ENCODE assay signal across 27 cellular contexts in genomic region chr7:45162943-45163691, GRCh38. TPM values are rescaled to one million over a fixed set of nuclear protein-coding genes. Genes with fewer than 3 reads are reported as not detected.
"Had no signal": no experiment of that assay in that cellular context is flagged by ENCODE, and none has a peak within 500 bp of the region (broad histone marks: within the 10 kb centered on the region; RNA-seq: fewer than 3 reads in every experiment).

No MANE protein-coding gene starts in this region.

- H3K4me3 ChIP-seq: MG63 had no signal

- H3K9me3 ChIP-seq: MG63 had no signal

- DNase-seq: activated CD4-positive, alpha-beta T cell treated with anti-CD3 and anti-CD28 coated beads, Interleukin-2, amount 10 ng/mL, durations not matched to agents 24 days and 14 days; activated CD4-positive, alpha-beta T cell treated with anti-CD3 and anti-CD28 coated beads, Interleukin-2, amount 50 U/mL, for 48 hours; activated CD4-positive, CD25-positive, alpha-beta regulatory T cell treated with anti-CD3 and anti-CD28 coated beads, Interleukin-2, amount 50 U/mL, for 72 hours; activated CD8-positive, alpha-beta memory T cell treated with anti-CD3 and anti-CD28 coated beads, Interleukin-2, amount 10 ng/mL, durations not matched to agents 7 days and 5 days; activated effector memory CD4-positive, alpha-beta T cell treated with anti-CD3 and anti-CD28 coated beads, Interleukin-2, amount 50 U/mL, for 16 hours; activated naive CD4-positive, alpha-beta T cell treated with Interleukin-2 at 50 U/mL for 16 hours; activated T-cell treated with anti-CD3 and anti-CD28 coated beads, Interleukin-2, amount 50 U/mL, for 24 hours; amygdala; caudate nucleus; MG63; MV-4-11; NCI-H1092 treated with DMSO at 0.1 percent for 48 hours; NCI-H1417 treated with DMSO at 0.1 percent for 48 hours; NCI-H1694; NCI-H2029; NCI-H2107; NCI-H2171 treated with DMSO at 0.1 percent for 48 hours; NCI-H226; NCI-H526; NCI-H82; PC-3; SIG-M5; T-helper 17 cell; T-helper 9 cell had no signal

- H3K4me3 Mint-ChIP-seq: activated CD4-positive, alpha-beta T cell treated with anti-CD3 and anti-CD28 coated beads, Interleukin-2, amount 10 ng/mL, durations not matched to agents 24 days and 14 days; activated CD8-positive, alpha-beta memory T cell treated with anti-CD3 and anti-CD28 coated beads, Interleukin-2, amount 10 ng/mL, durations not matched to agents 7 days and 5 days; activated T-cell treated with anti-CD3 and anti-CD28 coated beads, Interleukin-2, amount 50 U/mL, for 24 hours; activated T-helper 1 cell treated with anti-CD3 and anti-CD28 coated beads, Interleukin-12 subunit alpha, Interleukin-12 subunit beta, Interleukin-2, Interleukin-4 antibody, amounts not matched to agents 30 ng/mL and 10 ng/mL and 1 ng/mL, durations not matched to agents 14 hours and 24 hours and 36 hours; T-helper 17 cell; WTC11 had no signal

- H3K27ac Mint-ChIP-seq: activated CD4-positive, alpha-beta T cell treated with anti-CD3 and anti-CD28 coated beads, Interleukin-2, amount 10 ng/mL, durations not matched to agents 24 days and 14 days; activated CD8-positive, alpha-beta memory T cell treated with anti-CD3 and anti-CD28 coated beads, Interleukin-2, amount 10 ng/mL, durations not matched to agents 7 days and 5 days; activated T-cell treated with anti-CD3 and anti-CD28 coated beads, Interleukin-2, amount 50 U/mL, for 24 hours; activated T-helper 1 cell treated with anti-CD3 and anti-CD28 coated beads, Interleukin-12 subunit alpha, Interleukin-12 subunit beta, Interleukin-2, Interleukin-4 antibody, amounts not matched to agents 30 ng/mL and 10 ng/mL and 1 ng/mL, durations not matched to agents 14 hours and 24 hours and 36 hours; T-helper 17 cell; WTC11 had no signal

- ATAC-seq: activated CD8-positive, alpha-beta memory T cell treated with anti-CD3 and anti-CD28 coated beads, Interleukin-2, amount 10 ng/mL, durations not matched to agents 7 days and 5 days; PC-3; T-helper 17 cell; WTC11 had no signal

- H3K36me3 ChIP-seq: MG63 had no signal

- H3K36me3 Mint-ChIP-seq: activated CD8-positive, alpha-beta memory T cell treated with anti-CD3 and anti-CD28 coated beads, Interleukin-2, amount 10 ng/mL, durations not matched to agents 7 days and 5 days; WTC11 had no signal

RNA-seq across cellular contexts. Expression of gene RAMP3, which starts 5.5 kb away (rescaled TPM):
- total RNA-seq: activated CD4-positive, alpha-beta T cell treated with anti-CD3 and anti-CD28 coated beads, Interleukin-2, amount 10 ng/mL, durations not matched to agents 24 days and 14 days; activated CD8-positive, alpha-beta memory T cell treated with anti-CD3 and anti-CD28 coated beads, Interleukin-2, amount 10 ng/mL, durations not matched to agents 7 days and 5 days; activated T-helper 1 cell treated with anti-CD3 and anti-CD28 coated beads, Interleukin-12 subunit alpha, Interleukin-12 subunit beta, Interleukin-2, Interleukin-4 antibody, amounts not matched to agents 30 ng/mL and 10 ng/mL and 1 ng/mL, durations not matched to agents 14 hours and 24 hours and 36 hours; NCI-H460; PC-3 had no signal
